ENCODE assay signal across 17 cellular contexts in the genomic region with DNA sequence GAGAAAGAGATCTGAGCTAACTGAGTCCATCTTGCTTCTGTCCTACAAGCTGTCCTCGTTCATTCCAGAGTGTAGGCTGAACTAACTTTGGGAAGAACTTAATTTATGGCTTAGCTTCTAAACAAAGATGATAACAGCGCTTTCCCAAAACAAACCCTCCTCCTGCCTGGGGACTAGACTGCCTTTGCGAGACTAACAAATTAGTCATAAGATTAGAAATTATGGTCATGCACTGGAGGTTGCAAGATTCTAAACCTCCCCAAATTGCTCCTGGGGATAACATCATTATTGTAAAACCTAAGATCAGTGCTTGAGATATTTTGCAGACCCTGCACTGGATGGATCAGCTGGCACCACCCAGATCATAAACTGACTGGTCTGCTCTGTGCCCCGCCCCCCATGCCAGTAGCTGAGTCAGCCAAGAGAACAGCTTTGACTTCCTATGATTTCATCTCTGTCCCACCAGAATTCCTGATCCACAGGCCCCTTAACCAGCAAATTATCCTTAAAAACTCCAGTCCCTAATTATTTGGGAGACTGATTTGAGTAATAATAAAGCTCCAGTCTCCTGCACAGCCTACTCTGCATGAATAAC.
DNase-seq lines count a peak whose midpoint lies in the region; FAIRE-seq and TF ChIP-seq lines count a peak whose summit lies in the region.
"Had no signal": no experiment of that assay in that cellular context is flagged by ENCODE, and none has a peak within 500 bp of the region (broad histone marks: within the 10 kb centered on the region; RNA-seq: fewer than 3 reads in every experiment).

No MANE protein-coding gene starts in this region.

- WGBS in mesendoderm (ENCODE audit: extremely low coverage, insufficient coverage, low lambda C conversion rate) = no CpG with 5 or more reads among the region's 4 CpGs

- FAIRE-seq in bronchial epithelial cell (lab: Jason Lieb, UNC) = no peak
- FAIRE-seq: RCC 7860 had no signal

- no peak overlapping the region for H2BK120ac ChIP-seq in mesendoderm (ENCODE audit: low read depth, low read length)

- no peak overlapping the region for H3K4me2 ChIP-seq in mesendoderm (ENCODE audit: low read length)
- H3K4me2 ChIP-seq: neural progenitor cell had no signal

- H2BK5ac ChIP-seq in mesendoderm (ENCODE audit: low read length) = no peak overlapping the region

- no peak overlapping the region for H3K4ac ChIP-seq in mesendoderm (ENCODE audit: low read depth, low read length)

- DNase-seq in AG09309 (ENCODE audit: low read depth) (peak; percentile 14), HS-5 (ENCODE audit: low read depth) (peak; percentile 25), bronchial epithelial cell (ENCODE audit: low read depth) (peak; percentile 9), mesendoderm (peak; percentile 6), retina (no peak), NCI-H187 (lab: John Stamatoyannopoulos, UW) (no peak), NCI-H226 (no peak), erythroblast (lab: John Stamatoyannopoulos, UW) (no peak)
- DNase-seq: activated T-cell treated with anti-CD3 and anti-CD28 coated beads, Interleukin-2, amount 50 U/mL, for 24 hours; lower lobe of right lung; NCI-H187 treated with DMSO at 0.1 percent for 48 hours; NCI-H748 treated with DMSO at 0.1 percent for 48 hours; stimulated activated naive CD4-positive, alpha-beta T cell; T-helper 1 cell had no signal

- H3K23ac ChIP-seq in mesendoderm (ENCODE audit: low read length) = no peak overlapping the region

- no peak overlapping the region for H3K9ac ChIP-seq in mesendoderm (ENCODE audit: low read length)
- H3K9ac ChIP-seq: neural progenitor cell had no signal

- no peak overlapping the region for H2AK5ac ChIP-seq in mesendoderm (ENCODE audit: low read length)

- no peaks in the 10 kb centered on the region for H3K79me2 ChIP-seq in mesendoderm (ENCODE audit: control insufficient read depth, insufficient read depth, low read length)

- no peak overlapping the region for H4K8ac ChIP-seq in mesendoderm (ENCODE audit: low read depth, low read length)

- H4K5ac ChIP-seq in mesendoderm (ENCODE audit: low read length) = no peak overlapping the region

- H3K4me3 ChIP-seq in AG09309 (ENCODE audit: control insufficient read depth, low read depth, low read length) (no peak overlapping the region), bronchial epithelial cell (ENCODE audit: low read depth, low read length) (no peak overlapping the region), mesendoderm (ENCODE audit: low read length) (no peak overlapping the region)
- H3K4me3 ChIP-seq: lower lobe of right lung, neural progenitor cell had no signal

- H3K36me3 ChIP-seq in bronchial epithelial cell (ENCODE audit: control insufficient read depth, insufficient read depth, low read length) (no peaks in the 10 kb centered on the region), mesendoderm (ENCODE audit: control insufficient read depth, insufficient read depth, low read length) (no peaks in the 10 kb centered on the region)
- H3K36me3 ChIP-seq: lower lobe of right lung, neural progenitor cell had no signal

- H2BK15ac ChIP-seq in mesendoderm (replicated peaks; ENCODE audit: low read depth) = no peak overlapping the region

- no peaks in the 10 kb centered on the region for H3K4me1 ChIP-seq in mesendoderm (ENCODE audit: control insufficient read depth, low read depth, low read length)
- H3K4me1 ChIP-seq: lower lobe of right lung, neural progenitor cell had no signal

- no peak overlapping the region for H3K56ac ChIP-seq in mesendoderm (ENCODE audit: low read length)

- H3K27me3 ChIP-seq in bronchial epithelial cell (ENCODE audit: control insufficient read depth, insufficient read depth, low read length) (no peaks in the 10 kb centered on the region), mesendoderm (ENCODE audit: insufficient read depth, low read length, poor library complexity) (no peaks in the 10 kb centered on the region)
- H3K27me3 ChIP-seq: neural progenitor cell had no signal

- TF ChIP-seq POLR2A in erythroblast (IDR thresholded peaks at IDR 0.05; ENCODE audit: low read length) = no peak

- no peaks in the 10 kb centered on the region for H3K79me1 ChIP-seq in mesendoderm (ENCODE audit: low read length)

- H3K18ac ChIP-seq in mesendoderm (ENCODE audit: low read length) = no peak overlapping the region

- TF ChIP-seq CTCF in AG09309 (IDR thresholded peaks at IDR 0.05; ENCODE audit: control insufficient read depth, insufficient read depth, low read depth, low read length, missing control alignments) = no peak
- no peak for TF ChIP-seq CTCF in bronchial epithelial cell (IDR thresholded peaks at IDR 0.05; ENCODE audit: insufficient read depth, low read length, severe bottlenecking)

- H3K27ac ChIP-seq in mesendoderm (ENCODE audit: low read depth, low read length) = no peak overlapping the region
- H3K27ac ChIP-seq: HL-60, lower lobe of right lung, neural progenitor cell had no signal

Comparison
In these comparisons a context has a peak if more than half of its experiments do, and no peak if none do; other contexts are left out.
1. DNase-seq: peak in AG09309 (single experiment), HS-5 (single experiment), bronchial epithelial cell (single experiment) and mesendoderm (single experiment); none in retina (single experiment), NCI-H187 (0 of 2), NCI-H226 (single experiment) and erythroblast (0 of 2).